8 cellular contexts compared by ENCODE assay signal in genomic region chr2:144183744-144184143, GRCh38.
A peak's percentile ranks its signal among the peaks of the same experiment; 100 is the strongest.
DNase-seq lines count a peak whose midpoint lies in the region; ATAC-seq and TF ChIP-seq lines count a peak whose summit lies in the region.

No MANE protein-coding gene starts in this region.

- TF ChIP-seq POLR2A in adrenal gland (IDR thresholded peaks at IDR 0.05) = no peak

- no peaks in the 10 kb centered on the region for H3K9me3 Mint-ChIP-seq in activated naive CD4-positive, alpha-beta T cell treated with anti-CD3 and anti-CD28 coated beads for 36 hours
- no peaks in the 10 kb centered on the region for H3K9me3 Mint-ChIP-seq in nephron progenitor cell

- H3K9ac ChIP-seq in OCI-LY3 (ENCODE audit: low read length) = peak overlapping the region; percentile 34

- no peaks in the 10 kb centered on the region for H3K79me2 ChIP-seq in OCI-LY3 (ENCODE audit: low read length)

- H3K4me3 Mint-ChIP-seq in activated naive CD4-positive, alpha-beta T cell treated with anti-CD3 and anti-CD28 coated beads for 36 hours = peak overlapping the region; percentile 52
- H3K4me3 Mint-ChIP-seq in nephron progenitor cell = no peak overlapping the region

- peak overlapping the region; percentile 0; the same call in 1 of the 2 replicates for H2AFZ ChIP-seq in OCI-LY3 (ENCODE audit: low read depth, low read length)

- peaks cover 42% of the 10 kb centered on the region for H3K4me1 Mint-ChIP-seq in activated naive CD4-positive, alpha-beta T cell treated with anti-CD3 and anti-CD28 coated beads for 36 hours (ENCODE audit: low read depth)
- H3K4me1 Mint-ChIP-seq in nephron progenitor cell = no peaks in the 10 kb centered on the region

- H3K27ac ChIP-seq in OCI-LY3 (ENCODE audit: low read length) (peak overlapping the region; percentile 48), adrenal gland (no peak overlapping the region)

- H3K4me2 ChIP-seq in OCI-LY3 (ENCODE audit: low read length) = peak overlapping the region; percentile 57

- no peaks in the 10 kb centered on the region for H3K27me3 ChIP-seq in OCI-LY3 (ENCODE audit: low read depth, low read length)
- no peaks in the 10 kb centered on the region for H3K27me3 ChIP-seq in adrenal gland

- DNase-seq in EH (ENCODE audit: low read depth) = peak; percentile 84
- DNase-seq in activated naive CD4-positive, alpha-beta T cell treated with anti-CD3 and anti-CD28 coated beads for 36 hours = peak; percentile 89
- peak; percentile 82 for DNase-seq in stimulated activated CD4-positive, alpha-beta T cell treated with anti-CD3 and anti-CD28 coated beads, Interleukin-1b, Interleukin-23, amount 100 ng/mL, for 48 hours
- DNase-seq in nephron progenitor cell = no peak
- DNase-seq in NK-92 (lab: John Stamatoyannopoulos, UW; ENCODE audit: unreplicated experiment) = no peak
- DNase-seq in adrenal gland = no peak

- TF ChIP-seq CTCF in OCI-LY3 (IDR thresholded peaks at IDR 0.05; ENCODE audit: low read depth, low read length) (no peak), nephron progenitor cell (IDR thresholded peaks at IDR 0.05) (no peak), adrenal gland (IDR thresholded peaks at IDR 0.05) (no peak)

- CTCF ChIA-PET in activated naive CD4-positive, alpha-beta T cell treated with anti-CD3 and anti-CD28 coated beads for 36 hours (lab: Charles Lee) = interaction anchor here (0.6 to 1.2 kb wide), 6 partner anchors 15 to 820 kb away, joined by 3 to 5 read pairs (median 3); no protein-coding TSS in a partner anchor

- intact Hi-C loops in activated naive CD4-positive, alpha-beta T cell treated with anti-CD3 and anti-CD28 coated beads for 36 hours (cut with micrococcal nuclease) = loop anchor here (1.0 to 5.0 kb wide), 12 partner anchors 11 to 1055 kb away; partner anchors contain the start of gene ARHGAP15
- intact Hi-C loops in adrenal gland (cut with DNase I) = no loop called here

- ATAC-seq in GM21737 (IDR thresholded peaks at IDR 0.05; ENCODE audit: unreplicated experiment) = peak; percentile 96

- no peaks in the 10 kb centered on the region for H4K20me1 ChIP-seq in OCI-LY3 (ENCODE audit: insufficient read depth, low read length)

- 88 to 95% (median 93%) methylated on average over 9 of the region's 9 CpGs for WGBS in adrenal gland, 4 donors

- no peaks in the 10 kb centered on the region for H3K27me3 Mint-ChIP-seq in activated naive CD4-positive, alpha-beta T cell treated with anti-CD3 and anti-CD28 coated beads for 36 hours (ENCODE audit: low read depth)
- no peaks in the 10 kb centered on the region for H3K27me3 Mint-ChIP-seq in nephron progenitor cell (ENCODE audit: low read depth, poor library complexity)

- H3K9me3 ChIP-seq in OCI-LY3 (ENCODE audit: insufficient read depth, low read length) = no peaks in the 10 kb centered on the region
- H3K9me3 ChIP-seq in adrenal gland (replicated peaks in 1 of 3) = no peaks in the 10 kb centered on the region

- peaks cover 54% of the 10 kb centered on the region for H3K4me1 ChIP-seq in OCI-LY3 (ENCODE audit: low read length)
- no peaks in the 10 kb centered on the region for H3K4me1 ChIP-seq in adrenal gland (replicated peaks in 1 of 2)

- H3K27ac Mint-ChIP-seq in activated naive CD4-positive, alpha-beta T cell treated with anti-CD3 and anti-CD28 coated beads for 36 hours = peak overlapping the region; percentile 81
- no peak overlapping the region for H3K27ac Mint-ChIP-seq in nephron progenitor cell

- H3K36me3 Mint-ChIP-seq in activated naive CD4-positive, alpha-beta T cell treated with anti-CD3 and anti-CD28 coated beads for 36 hours (ENCODE audit: low read depth) = no peaks in the 10 kb centered on the region
- no peaks in the 10 kb centered on the region for H3K36me3 Mint-ChIP-seq in nephron progenitor cell (ENCODE audit: low read depth)

- H3K4me3 ChIP-seq in OCI-LY3 (ENCODE audit: low read length) (peak overlapping the region; percentile 18), adrenal gland (no peak overlapping the region)

- peaks cover 9% of the 10 kb centered on the region for H3K36me3 ChIP-seq in OCI-LY3 (replicated peaks; ENCODE audit: low read depth, low read length)
- no peaks in the 10 kb centered on the region for H3K36me3 ChIP-seq in adrenal gland (replicated peaks in 1 of 2)

Comparison
In these comparisons a context has a peak if more than half of its experiments do, and no peak if none do; other contexts are left out.
1. DNase-seq: peak in EH (single experiment), activated naive CD4-positive, alpha-beta T cell treated with anti-CD3 and anti-CD28 coated beads for 36 hours (single experiment) and stimulated activated CD4-positive, alpha-beta T cell treated with anti-CD3 and anti-CD28 coated beads, Interleukin-1b, Interleukin-23, amount 100 ng/mL, for 48 hours (single experiment); none in nephron progenitor cell (single experiment), NK-92 (single experiment) and adrenal gland (0 of 7).